10 cellular contexts compared by ENCODE assay signal in the genomic region with DNA sequence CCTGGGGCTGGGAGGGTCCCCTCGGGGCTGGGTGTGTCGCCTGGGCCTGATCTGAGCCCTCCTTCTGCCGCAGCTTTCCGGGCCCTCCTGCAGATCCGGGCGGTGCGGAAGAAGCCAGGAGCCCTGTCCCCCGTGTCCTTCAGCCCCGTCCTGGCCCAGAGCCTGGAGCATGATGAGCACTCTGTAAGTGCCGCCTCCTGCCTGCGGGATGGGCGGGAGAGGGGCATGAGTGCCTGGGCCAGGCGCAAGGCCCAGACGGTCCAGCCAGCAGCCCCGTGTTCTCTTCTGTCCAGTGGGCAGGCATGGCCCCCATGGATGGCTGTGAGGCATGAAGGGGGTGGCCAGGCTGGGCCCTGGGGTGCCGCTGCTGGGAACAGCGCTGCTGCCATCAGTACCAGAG. TPM values are rescaled to one million over a fixed set of nuclear protein-coding genes. Genes with fewer than 3 reads are reported as not detected.
DNase-seq lines count a peak whose midpoint lies in the region; ATAC-seq lines count a peak whose summit lies in the region.
"Had no signal": no experiment of that assay in that cellular context is flagged by ENCODE, and none has a peak within 500 bp of the region (broad histone marks: within the 10 kb centered on the region; RNA-seq: fewer than 3 reads in every experiment).

No MANE protein-coding gene starts in this region.

- CTCF ChIA-PET in activated CD4-positive, alpha-beta T cell treated with anti-CD3 and anti-CD28 coated beads, Interleukin-2, amount 10 ng/mL, durations not matched to agents 7 days and 5 days (lab: Charles Lee) = interaction anchor here (1.2 to 1.8 kb wide), 2 partner anchors 15 to 54 kb away, joined by 4 to 5 read pairs; no protein-coding TSS in a partner anchor

- H3F3A ChIP-seq in GM23248 (ENCODE audit: insufficient read depth) = no peaks in the 10 kb centered on the region

- H3K27ac Mint-ChIP-seq in activated CD4-positive, alpha-beta T cell treated with anti-CD3 and anti-CD28 coated beads, Interleukin-2, amount 10 ng/mL, durations not matched to agents 7 days and 5 days = peak overlapping the region; percentile 99
- peak overlapping the region; percentile 99 for H3K27ac Mint-ChIP-seq in stimulated activated effector memory CD8-positive, alpha-beta T cell treated with anti-CD3 and anti-CD28 coated beads, Interleukin-12 subunit alpha, Interleukin-12 subunit beta, amount 100 ng/mL, for 72 hours

- POLR2A ChIA-PET in activated CD4-positive, alpha-beta T cell treated with anti-CD3 and anti-CD28 coated beads, Interleukin-2, amount 10 ng/mL, durations not matched to agents 7 days and 5 days (lab: Charles Lee) = no interaction called here

- H3K27me3 Mint-ChIP-seq in activated CD4-positive, alpha-beta T cell treated with anti-CD3 and anti-CD28 coated beads, Interleukin-2, amount 10 ng/mL, durations not matched to agents 7 days and 5 days = no peaks in the 10 kb centered on the region

- no peaks in the 10 kb centered on the region for H3K4me1 ChIP-seq in GM23248 (ENCODE audit: insufficient read depth)

- no peak overlapping the region for H3K9ac ChIP-seq in GM23248

- no peaks in the 10 kb centered on the region for H3K9me3 ChIP-seq in GM23248 (ENCODE audit: low read depth)

- no peak overlapping the region for H3K4me3 ChIP-seq in GM23248

- no peak overlapping the region for H2AFZ ChIP-seq in GM23248

- no peak overlapping the region for H3K27ac ChIP-seq in GM23248

- in situ Hi-C loops in GM23248 (cut with MboI) = no loop called here

- peaks cover 4% of the 10 kb centered on the region; the same call in 1 of the 2 replicates for H3K36me3 ChIP-seq in GM23248 (ENCODE audit: low read depth)

- no peaks in the 10 kb centered on the region for H3K9me2 ChIP-seq in GM23248 (ENCODE audit: insufficient read depth)

- DNase-seq in activated CD4-positive, alpha-beta T cell treated with anti-CD3 and anti-CD28 coated beads, Interleukin-2, amount 10 ng/mL, durations not matched to agents 7 days and 5 days = no peak
- DNase-seq in activated CD4-positive, alpha-beta T cell treated with anti-CD3 and anti-CD28 coated beads, Interleukin-2, amount 50 U/mL, for 4 hours = no peak
- DNase-seq in left ventricle myocardium superior (peak; percentile 91), GM23248 (no peak)
- DNase-seq in stimulated activated effector memory CD8-positive, alpha-beta T cell treated with anti-CD3 and anti-CD28 coated beads, Interleukin-12 subunit alpha, Interleukin-12 subunit beta, amount 100 ng/mL, for 72 hours (ENCODE audit: low spot score in 2 of 2) = no peak
- DNase-seq: activated naive CD4-positive, alpha-beta T cell treated with Interleukin-2 at 50 U/mL for 16 hours; Calu3; NCI-H226 had no signal

- 90 to 94% methylated on average over 13 to 17 of the region's 17 CpGs for WGBS in GM23248 (ENCODE audit: low coverage in 1 of 2, low lambda C conversion rate in 2 of 2, missing lambda C conversion rate in 2 of 2), 2 experiments

- H3K4me1 Mint-ChIP-seq in activated CD4-positive, alpha-beta T cell treated with anti-CD3 and anti-CD28 coated beads, Interleukin-2, amount 10 ng/mL, durations not matched to agents 7 days and 5 days = peaks cover 42% of the 10 kb centered on the region
- peaks cover 28% of the 10 kb centered on the region for H3K4me1 Mint-ChIP-seq in stimulated activated effector memory CD8-positive, alpha-beta T cell treated with anti-CD3 and anti-CD28 coated beads, Interleukin-12 subunit alpha, Interleukin-12 subunit beta, amount 100 ng/mL, for 72 hours

- no peaks in the 10 kb centered on the region for H3K9me3 Mint-ChIP-seq in activated CD4-positive, alpha-beta T cell treated with anti-CD3 and anti-CD28 coated beads, Interleukin-2, amount 10 ng/mL, durations not matched to agents 7 days and 5 days
- no peaks in the 10 kb centered on the region for H3K9me3 Mint-ChIP-seq in stimulated activated effector memory CD8-positive, alpha-beta T cell treated with anti-CD3 and anti-CD28 coated beads, Interleukin-12 subunit alpha, Interleukin-12 subunit beta, amount 100 ng/mL, for 72 hours

- H3K27me3 ChIP-seq in GM23248 (replicated peaks; ENCODE audit: insufficient read depth) = no peaks in the 10 kb centered on the region

- H3K79me2 ChIP-seq in GM23248 (ENCODE audit: insufficient read depth) = no peaks in the 10 kb centered on the region

- peaks cover 27% of the 10 kb centered on the region for H3K36me3 Mint-ChIP-seq in activated CD4-positive, alpha-beta T cell treated with anti-CD3 and anti-CD28 coated beads, Interleukin-2, amount 10 ng/mL, durations not matched to agents 7 days and 5 days (ENCODE audit: low read depth)
- H3K36me3 Mint-ChIP-seq in stimulated activated effector memory CD8-positive, alpha-beta T cell treated with anti-CD3 and anti-CD28 coated beads, Interleukin-12 subunit alpha, Interleukin-12 subunit beta, amount 100 ng/mL, for 72 hours = peaks cover 76% of the 10 kb centered on the region

- intact Hi-C loops in left ventricle myocardium superior (cut with micrococcal nuclease) = no loop called here

- no peaks in the 10 kb centered on the region for H4K20me1 ChIP-seq in GM23248 (ENCODE audit: insufficient read depth)

- no peak overlapping the region for H3K4me2 ChIP-seq in GM23248 (ENCODE audit: unreplicated experiment)

- peak; percentile 81 for ATAC-seq in left ventricle myocardium superior
- ATAC-seq in stimulated activated effector memory CD8-positive, alpha-beta T cell treated with anti-CD3 and anti-CD28 coated beads, Interleukin-12 subunit alpha, Interleukin-12 subunit beta, amount 100 ng/mL, for 72 hours = no peak
- no peak for ATAC-seq in HG03135 (IDR thresholded peaks at IDR 0.05; ENCODE audit: unreplicated experiment)

- peak overlapping the region; percentile 66 for H3K4me3 Mint-ChIP-seq in activated CD4-positive, alpha-beta T cell treated with anti-CD3 and anti-CD28 coated beads, Interleukin-2, amount 10 ng/mL, durations not matched to agents 7 days and 5 days
- H3K4me3 Mint-ChIP-seq in stimulated activated effector memory CD8-positive, alpha-beta T cell treated with anti-CD3 and anti-CD28 coated beads, Interleukin-12 subunit alpha, Interleukin-12 subunit beta, amount 100 ng/mL, for 72 hours = peak overlapping the region; percentile 76

RNA-seq across cellular contexts. Expression of gene NUDT16L1, which starts 16.0 kb away (rescaled TPM):
- total RNA-seq in activated CD4-positive, alpha-beta T cell treated with anti-CD3 and anti-CD28 coated beads, Interleukin-2, amount 10 ng/mL, durations not matched to agents 7 days and 5 days = 10 to 100 TPM; 32.3 to 35.5 TPM
- total RNA-seq in left ventricle myocardium superior = 51.7 TPM
- 34.8 and 43.6 TPM in 2 replicates for total RNA-seq in GM23248 (2014; rRNA removed; shearing (Covaris generic))
- polyA plus RNA-seq in GM23248 (2016; fragmentation: Nextera tagmentation; extraction: Ambion mirVana) = 42.9 and 43.6 TPM in 2 replicates

RNA-seq across cellular contexts. Expression of gene MGRN1, which starts 52.8 kb away (rescaled TPM):
- total RNA-seq in activated CD4-positive, alpha-beta T cell treated with anti-CD3 and anti-CD28 coated beads, Interleukin-2, amount 10 ng/mL, durations not matched to agents 7 days and 5 days = 10 to 100 TPM; 74.4 to 79.5 TPM
- total RNA-seq in left ventricle myocardium superior = 31.6 TPM
- total RNA-seq in GM23248 (2014; rRNA removed; shearing (Covaris generic)) = 26.4 and 30.2 TPM in 2 replicates
- polyA plus RNA-seq in GM23248 (2016; fragmentation: Nextera tagmentation; extraction: Ambion mirVana) = 13.1 and 14.0 TPM in 2 replicates

RNA-seq across cellular contexts. Expression of gene ANKS3, which starts 56.7 kb away (rescaled TPM):
- 10 to 100 TPM; 12.4 to 16.7 TPM for total RNA-seq in activated CD4-positive, alpha-beta T cell treated with anti-CD3 and anti-CD28 coated beads, Interleukin-2, amount 10 ng/mL, durations not matched to agents 7 days and 5 days
- total RNA-seq in left ventricle myocardium superior = 7.8 TPM
- total RNA-seq in GM23248 (2014; rRNA removed; shearing (Covaris generic)) = 17.6 and 20.0 TPM in 2 replicates
- polyA plus RNA-seq in GM23248 (2016; fragmentation: Nextera tagmentation; extraction: Ambion mirVana) = 12.8 and 13.0 TPM in 2 replicates

RNA-seq across cellular contexts. Expression of gene DNAAF8, which starts 56.9 kb away (rescaled TPM):
- under 1 TPM; 0.21 to 0.40 TPM for total RNA-seq in activated CD4-positive, alpha-beta T cell treated with anti-CD3 and anti-CD28 coated beads, Interleukin-2, amount 10 ng/mL, durations not matched to agents 7 days and 5 days
- total RNA-seq in left ventricle myocardium superior = 0.30 TPM
- total RNA-seq in GM23248 (2014; rRNA removed; shearing (Covaris generic)) = 0.25 and 0.86 TPM in 2 replicates
- polyA plus RNA-seq in GM23248 (2016; fragmentation: Nextera tagmentation; extraction: Ambion mirVana) = 1.7 and 2.3 TPM in 2 replicates
- total RNA-seq: epithelial cell of proximal tubule had no signal
